1 cellular context compared by ENCODE assay signal in genomic region chr11:91804057-91804456, GRCh38.
TF ChIP-seq lines count a peak whose summit lies in the region.

No MANE protein-coding gene starts in this region.

TF ChIP-seq in GM23338, 12 proteins besides CTCF, POLR2A, EP300 and RAD21 (continued from another document):
- peak; percentile 88 for TF ChIP-seq ZNF462 (CRISPR knock-in tag; IDR thresholded peaks at IDR 0.05)
- no peak for TF ChIP-seq POLR2AphosphoS5 (IDR thresholded peaks at IDR 0.05; ENCODE audit: low read depth)
